Comparison of ENCODE assay signal across 1 cellular context in the genomic region with DNA sequence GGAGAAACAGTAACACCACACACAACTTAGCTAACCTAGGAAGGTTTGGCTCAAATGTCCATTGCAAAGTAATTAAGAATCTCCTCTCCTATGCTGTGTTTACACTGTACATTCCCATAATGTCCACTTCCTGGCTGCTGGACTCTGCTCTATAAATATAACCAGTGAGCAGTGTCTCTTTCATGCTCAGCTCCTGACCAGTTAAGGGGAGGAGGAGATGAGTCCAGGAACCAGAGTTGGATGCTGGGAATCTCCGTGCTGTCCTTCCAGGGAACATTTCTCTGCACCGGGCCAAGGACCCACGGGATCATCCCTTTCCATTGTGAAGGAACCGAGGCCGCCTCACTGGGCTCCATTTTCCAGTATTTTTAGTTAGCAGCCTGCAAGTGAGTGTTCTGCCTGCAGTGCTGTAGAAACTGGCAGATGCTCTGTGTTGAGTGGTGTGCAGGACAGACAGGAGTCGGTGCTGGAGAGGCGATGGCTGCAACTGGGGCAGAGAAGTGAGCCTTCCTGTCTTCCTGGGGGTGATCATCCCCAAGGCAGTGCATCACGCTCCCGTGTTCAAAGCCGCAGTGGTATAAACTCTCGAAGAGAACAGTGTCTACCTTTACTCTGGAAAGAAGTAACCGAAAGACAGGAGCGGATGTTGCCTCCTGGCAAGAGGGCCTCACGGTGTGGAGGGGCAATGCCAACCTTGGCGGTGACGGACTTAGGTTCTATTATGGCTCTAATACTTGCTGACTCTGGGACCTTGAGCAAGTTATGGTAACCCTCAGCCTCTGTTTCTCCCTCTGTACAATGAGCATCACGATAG.
TF ChIP-seq lines count a peak whose summit lies in the region.

No MANE protein-coding gene starts in this region.

TF ChIP-seq in HepG2, 621 proteins besides CTCF, POLR2A, EP300 and RAD21 (continued from another document and continues in another):
- TF ChIP-seq, protein P1, sequence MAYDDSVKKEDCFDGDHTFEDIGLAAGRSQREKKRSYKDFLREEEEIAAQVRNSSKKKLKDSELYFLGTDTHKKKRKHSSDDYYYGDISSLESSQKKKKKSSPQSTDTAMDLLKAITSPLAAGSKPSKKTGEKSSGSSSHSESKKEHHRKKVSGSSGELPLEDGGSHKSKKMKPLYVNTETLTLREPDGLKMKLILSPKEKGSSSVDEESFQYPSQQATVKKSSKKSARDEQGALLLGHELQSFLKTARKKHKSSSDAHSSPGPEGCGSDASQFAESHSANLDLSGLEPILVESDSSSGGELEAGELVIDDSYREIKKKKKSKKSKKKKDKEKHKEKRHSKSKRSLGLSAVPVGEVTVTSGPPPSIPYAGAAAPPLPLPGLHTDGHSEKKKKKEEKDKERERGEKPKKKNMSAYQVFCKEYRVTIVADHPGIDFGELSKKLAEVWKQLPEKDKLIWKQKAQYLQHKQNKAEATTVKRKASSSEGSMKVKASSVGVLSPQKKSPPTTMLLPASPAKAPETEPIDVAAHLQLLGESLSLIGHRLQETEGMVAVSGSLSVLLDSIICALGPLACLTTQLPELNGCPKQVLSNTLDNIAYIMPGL (CRISPR knock-in tag; IDR thresholded peaks at IDR 0.05; ENCODE audit: borderline replicate concordance in 1 of 2, low read depth in 1 of 2) = peak in 1 of 2 experiments; percentile 50; a peak in 2 of 4 replicates
- TF ChIP-seq, protein P2, sequence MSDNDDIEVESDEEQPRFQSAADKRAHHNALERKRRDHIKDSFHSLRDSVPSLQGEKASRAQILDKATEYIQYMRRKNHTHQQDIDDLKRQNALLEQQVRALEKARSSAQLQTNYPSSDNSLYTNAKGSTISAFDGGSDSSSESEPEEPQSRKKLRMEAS (IDR thresholded peaks at IDR 0.05) = peak; percentile 39
- TF ChIP-seq ZC3H13 (CRISPR knock-in tag; IDR thresholded peaks at IDR 0.05) (no peak), TCF7 (IDR thresholded peaks at IDR 0.05; ENCODE audit: low read depth) (peak; percentile 80), RBAK (CRISPR knock-in tag; IDR thresholded peaks at IDR 0.05) (no peak), TAF1 (CRISPR knock-in tag; IDR thresholded peaks at IDR 0.05) (0 out of 2 replicates have a peak, but pooled peaks have one; percentile 18), MBD4 (IDR thresholded peaks at IDR 0.05; ENCODE audit: borderline replicate concordance, low read length) (no peak), ZNF143 (CRISPR knock-in tag; IDR thresholded peaks at IDR 0.05) (peak; percentile 82), THAP11 (CRISPR knock-in tag; IDR thresholded peaks at IDR 0.05) (peak; percentile 72), CEBPG (CRISPR knock-in tag; IDR thresholded peaks at IDR 0.05) (peak; percentile 54), KLF15 (CRISPR knock-in tag; IDR thresholded peaks at IDR 0.05; ENCODE audit: borderline replicate concordance) (no peak), ZNF788 (CRISPR knock-in tag; IDR thresholded peaks at IDR 0.05; ENCODE audit: borderline replicate concordance) (no peak; the same call in 1 of the 2 replicates), KAT2B (IDR thresholded peaks at IDR 0.05; ENCODE audit: borderline replicate concordance, low read depth, low read length) (no peak), MIER3 (CRISPR knock-in tag; IDR thresholded peaks at IDR 0.05; ENCODE audit: borderline replicate concordance) (peak; percentile 77; the same call in 1 of the 2 replicates), GATAD2A (CRISPR knock-in tag; IDR thresholded peaks at IDR 0.05) (peak; percentile 95), ZNF501 (CRISPR knock-in tag; IDR thresholded peaks at IDR 0.05) (peak; percentile 16; the same call in 1 of the 2 replicates), ZNF546 (CRISPR knock-in tag; conservative IDR thresholded peaks at IDR 0.05) (no peak), MEIS2 (CRISPR knock-in tag; IDR thresholded peaks at IDR 0.05) (0 out of 2 replicates have a peak, but pooled peaks have one; percentile 41), BRD4 (CRISPR knock-in tag; IDR thresholded peaks at IDR 0.05) (0 out of 2 replicates have a peak, but pooled peaks have one; percentile 35), REL (CRISPR knock-in tag; conservative IDR thresholded peaks at IDR 0.05) (no peak), SETDB1 (CRISPR knock-in tag; IDR thresholded peaks at IDR 0.05; ENCODE audit: borderline replicate concordance) (no peak), THYN1 (CRISPR knock-in tag; IDR thresholded peaks at IDR 0.05; ENCODE audit: borderline replicate concordance, low read depth) (no peak), CENPX (CRISPR knock-in tag; IDR thresholded peaks at IDR 0.05) (no peak), TEAD2 (CRISPR knock-in tag; IDR thresholded peaks at IDR 0.05) (no peak), ETV5 (CRISPR knock-in tag; IDR thresholded peaks at IDR 0.05; ENCODE audit: borderline replicate concordance) (peak; percentile 97), ZNF7 (CRISPR knock-in tag; IDR thresholded peaks at IDR 0.05) (no peak), HNRNPUL1 (IDR thresholded peaks at IDR 0.05; ENCODE audit: low read depth, low read length) (no peak), DR1 (CRISPR knock-in tag; IDR thresholded peaks at IDR 0.05) (no peak), TSC22D2 (CRISPR knock-in tag; IDR thresholded peaks at IDR 0.05; ENCODE audit: borderline replicate concordance) (no peak), ZBTB8A (CRISPR knock-in tag; IDR thresholded peaks at IDR 0.05; ENCODE audit: borderline replicate concordance, low read depth) (no peak), CHCHD3 (CRISPR knock-in tag; IDR thresholded peaks at IDR 0.05) (no peak), GTF2F1 (IDR thresholded peaks at IDR 0.05; ENCODE audit: low read length) (no peak), SP1 (IDR thresholded peaks at IDR 0.05) (no peak), SP1 (CRISPR knock-in tag; IDR thresholded peaks at IDR 0.05) (0 out of 2 replicates have a peak, but pooled peaks have one; percentile 14), FOXK2 (IDR thresholded peaks at IDR 0.05) (no peak), SMC3 (IDR thresholded peaks at IDR 0.05; ENCODE audit: low read length) (0 out of 2 replicates have a peak, but pooled peaks have one; percentile 7), ZBTB38 (CRISPR knock-in tag; IDR thresholded peaks at IDR 0.05) (peak; percentile 94)
- TF ChIP-seq, protein P3, sequence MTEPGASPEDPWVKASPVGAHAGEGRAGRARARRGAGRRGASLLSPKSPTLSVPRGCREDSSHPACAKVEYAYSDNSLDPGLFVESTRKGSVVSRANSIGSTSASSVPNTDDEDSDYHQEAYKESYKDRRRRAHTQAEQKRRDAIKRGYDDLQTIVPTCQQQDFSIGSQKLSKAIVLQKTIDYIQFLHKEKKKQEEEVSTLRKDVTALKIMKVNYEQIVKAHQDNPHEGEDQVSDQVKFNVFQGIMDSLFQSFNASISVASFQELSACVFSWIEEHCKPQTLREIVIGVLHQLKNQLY (CRISPR knock-in tag; IDR thresholded peaks at IDR 0.05) = peak; percentile 99
- TF ChIP-seq, protein P4, sequence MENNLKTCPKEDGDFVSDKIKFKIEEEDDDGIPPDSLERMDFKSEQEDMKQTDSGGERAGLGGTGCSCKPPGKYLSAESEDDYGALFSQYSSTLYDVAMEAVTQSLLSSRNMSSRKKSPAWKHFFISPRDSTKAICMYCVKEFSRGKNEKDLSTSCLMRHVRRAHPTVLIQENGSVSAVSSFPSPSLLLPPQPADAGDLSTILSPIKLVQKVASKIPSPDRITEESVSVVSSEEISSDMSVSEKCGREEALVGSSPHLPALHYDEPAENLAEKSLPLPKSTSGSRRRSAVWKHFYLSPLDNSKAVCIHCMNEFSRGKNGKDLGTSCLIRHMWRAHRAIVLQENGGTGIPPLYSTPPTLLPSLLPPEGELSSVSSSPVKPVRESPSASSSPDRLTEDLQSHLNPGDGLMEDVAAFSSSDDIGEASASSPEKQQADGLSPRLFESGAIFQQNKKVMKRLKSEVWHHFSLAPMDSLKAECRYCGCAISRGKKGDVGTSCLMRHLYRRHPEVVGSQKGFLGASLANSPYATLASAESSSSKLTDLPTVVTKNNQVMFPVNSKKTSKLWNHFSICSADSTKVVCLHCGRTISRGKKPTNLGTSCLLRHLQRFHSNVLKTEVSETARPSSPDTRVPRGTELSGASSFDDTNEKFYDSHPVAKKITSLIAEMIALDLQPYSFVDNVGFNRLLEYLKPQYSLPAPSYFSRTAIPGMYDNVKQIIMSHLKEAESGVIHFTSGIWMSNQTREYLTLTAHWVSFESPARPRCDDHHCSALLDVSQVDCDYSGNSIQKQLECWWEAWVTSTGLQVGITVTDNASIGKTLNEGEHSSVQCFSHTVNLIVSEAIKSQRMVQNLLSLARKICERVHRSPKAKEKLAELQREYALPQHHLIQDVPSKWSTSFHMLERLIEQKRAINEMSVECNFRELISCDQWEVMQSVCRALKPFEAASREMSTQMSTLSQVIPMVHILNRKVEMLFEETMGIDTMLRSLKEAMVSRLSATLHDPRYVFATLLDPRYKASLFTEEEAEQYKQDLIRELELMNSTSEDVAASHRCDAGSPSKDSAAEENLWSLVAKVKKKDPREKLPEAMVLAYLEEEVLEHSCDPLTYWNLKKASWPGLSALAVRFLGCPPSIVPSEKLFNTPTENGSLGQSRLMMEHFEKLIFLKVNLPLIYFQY (CRISPR knock-in tag; IDR thresholded peaks at IDR 0.05; ENCODE audit: borderline replicate concordance) = peak; percentile 89; the same call in 1 of the 2 replicates
- TF ChIP-seq, protein P5, sequence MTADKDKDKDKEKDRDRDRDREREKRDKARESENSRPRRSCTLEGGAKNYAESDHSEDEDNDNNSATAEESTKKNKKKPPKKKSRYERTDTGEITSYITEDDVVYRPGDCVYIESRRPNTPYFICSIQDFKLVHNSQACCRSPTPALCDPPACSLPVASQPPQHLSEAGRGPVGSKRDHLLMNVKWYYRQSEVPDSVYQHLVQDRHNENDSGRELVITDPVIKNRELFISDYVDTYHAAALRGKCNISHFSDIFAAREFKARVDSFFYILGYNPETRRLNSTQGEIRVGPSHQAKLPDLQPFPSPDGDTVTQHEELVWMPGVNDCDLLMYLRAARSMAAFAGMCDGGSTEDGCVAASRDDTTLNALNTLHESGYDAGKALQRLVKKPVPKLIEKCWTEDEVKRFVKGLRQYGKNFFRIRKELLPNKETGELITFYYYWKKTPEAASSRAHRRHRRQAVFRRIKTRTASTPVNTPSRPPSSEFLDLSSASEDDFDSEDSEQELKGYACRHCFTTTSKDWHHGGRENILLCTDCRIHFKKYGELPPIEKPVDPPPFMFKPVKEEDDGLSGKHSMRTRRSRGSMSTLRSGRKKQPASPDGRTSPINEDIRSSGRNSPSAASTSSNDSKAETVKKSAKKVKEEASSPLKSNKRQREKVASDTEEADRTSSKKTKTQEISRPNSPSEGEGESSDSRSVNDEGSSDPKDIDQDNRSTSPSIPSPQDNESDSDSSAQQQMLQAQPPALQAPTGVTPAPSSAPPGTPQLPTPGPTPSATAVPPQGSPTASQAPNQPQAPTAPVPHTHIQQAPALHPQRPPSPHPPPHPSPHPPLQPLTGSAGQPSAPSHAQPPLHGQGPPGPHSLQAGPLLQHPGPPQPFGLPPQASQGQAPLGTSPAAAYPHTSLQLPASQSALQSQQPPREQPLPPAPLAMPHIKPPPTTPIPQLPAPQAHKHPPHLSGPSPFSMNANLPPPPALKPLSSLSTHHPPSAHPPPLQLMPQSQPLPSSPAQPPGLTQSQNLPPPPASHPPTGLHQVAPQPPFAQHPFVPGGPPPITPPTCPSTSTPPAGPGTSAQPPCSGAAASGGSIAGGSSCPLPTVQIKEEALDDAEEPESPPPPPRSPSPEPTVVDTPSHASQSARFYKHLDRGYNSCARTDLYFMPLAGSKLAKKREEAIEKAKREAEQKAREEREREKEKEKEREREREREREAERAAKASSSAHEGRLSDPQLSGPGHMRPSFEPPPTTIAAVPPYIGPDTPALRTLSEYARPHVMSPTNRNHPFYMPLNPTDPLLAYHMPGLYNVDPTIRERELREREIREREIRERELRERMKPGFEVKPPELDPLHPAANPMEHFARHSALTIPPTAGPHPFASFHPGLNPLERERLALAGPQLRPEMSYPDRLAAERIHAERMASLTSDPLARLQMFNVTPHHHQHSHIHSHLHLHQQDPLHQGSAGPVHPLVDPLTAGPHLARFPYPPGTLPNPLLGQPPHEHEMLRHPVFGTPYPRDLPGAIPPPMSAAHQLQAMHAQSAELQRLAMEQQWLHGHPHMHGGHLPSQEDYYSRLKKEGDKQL (CRISPR knock-in tag; IDR thresholded peaks at IDR 0.05; ENCODE audit: low read depth) = peak; percentile 67; the same call in 1 of the 2 replicates
- TF ChIP-seq, protein P6, sequence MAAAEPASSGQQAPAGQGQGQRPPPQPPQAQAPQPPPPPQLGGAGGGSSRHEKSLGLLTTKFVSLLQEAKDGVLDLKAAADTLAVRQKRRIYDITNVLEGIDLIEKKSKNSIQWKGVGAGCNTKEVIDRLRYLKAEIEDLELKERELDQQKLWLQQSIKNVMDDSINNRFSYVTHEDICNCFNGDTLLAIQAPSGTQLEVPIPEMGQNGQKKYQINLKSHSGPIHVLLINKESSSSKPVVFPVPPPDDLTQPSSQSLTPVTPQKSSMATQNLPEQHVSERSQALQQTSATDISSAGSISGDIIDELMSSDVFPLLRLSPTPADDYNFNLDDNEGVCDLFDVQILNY (CRISPR knock-in tag; conservative IDR thresholded peaks at IDR 0.05) = no peak
- TF ChIP-seq, protein P7, sequence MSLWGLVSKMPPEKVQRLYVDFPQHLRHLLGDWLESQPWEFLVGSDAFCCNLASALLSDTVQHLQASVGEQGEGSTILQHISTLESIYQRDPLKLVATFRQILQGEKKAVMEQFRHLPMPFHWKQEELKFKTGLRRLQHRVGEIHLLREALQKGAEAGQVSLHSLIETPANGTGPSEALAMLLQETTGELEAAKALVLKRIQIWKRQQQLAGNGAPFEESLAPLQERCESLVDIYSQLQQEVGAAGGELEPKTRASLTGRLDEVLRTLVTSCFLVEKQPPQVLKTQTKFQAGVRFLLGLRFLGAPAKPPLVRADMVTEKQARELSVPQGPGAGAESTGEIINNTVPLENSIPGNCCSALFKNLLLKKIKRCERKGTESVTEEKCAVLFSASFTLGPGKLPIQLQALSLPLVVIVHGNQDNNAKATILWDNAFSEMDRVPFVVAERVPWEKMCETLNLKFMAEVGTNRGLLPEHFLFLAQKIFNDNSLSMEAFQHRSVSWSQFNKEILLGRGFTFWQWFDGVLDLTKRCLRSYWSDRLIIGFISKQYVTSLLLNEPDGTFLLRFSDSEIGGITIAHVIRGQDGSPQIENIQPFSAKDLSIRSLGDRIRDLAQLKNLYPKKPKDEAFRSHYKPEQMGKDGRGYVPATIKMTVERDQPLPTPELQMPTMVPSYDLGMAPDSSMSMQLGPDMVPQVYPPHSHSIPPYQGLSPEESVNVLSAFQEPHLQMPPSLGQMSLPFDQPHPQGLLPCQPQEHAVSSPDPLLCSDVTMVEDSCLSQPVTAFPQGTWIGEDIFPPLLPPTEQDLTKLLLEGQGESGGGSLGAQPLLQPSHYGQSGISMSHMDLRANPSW (CRISPR knock-in tag; IDR thresholded peaks at IDR 0.05; ENCODE audit: borderline replicate concordance) = no peak
- TF ChIP-seq, protein P8, sequence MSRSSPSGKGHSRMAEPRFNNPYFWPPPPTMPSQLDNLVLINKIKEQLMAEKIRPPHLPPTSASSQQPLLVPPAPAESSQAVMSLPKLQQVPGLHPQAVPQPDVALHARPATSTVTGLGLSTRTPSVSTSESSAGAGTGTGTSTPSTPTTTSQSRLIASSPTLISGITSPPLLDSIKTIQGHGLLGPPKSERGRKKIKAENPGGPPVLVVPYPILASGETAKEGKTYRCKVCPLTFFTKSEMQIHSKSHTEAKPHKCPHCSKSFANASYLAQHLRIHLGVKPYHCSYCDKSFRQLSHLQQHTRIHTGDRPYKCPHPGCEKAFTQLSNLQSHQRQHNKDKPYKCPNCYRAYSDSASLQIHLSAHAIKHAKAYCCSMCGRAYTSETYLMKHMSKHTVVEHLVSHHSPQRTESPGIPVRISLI (CRISPR knock-in tag; IDR thresholded peaks at IDR 0.05; ENCODE audit: borderline replicate concordance) = no peak
- TF ChIP-seq, protein P9, sequence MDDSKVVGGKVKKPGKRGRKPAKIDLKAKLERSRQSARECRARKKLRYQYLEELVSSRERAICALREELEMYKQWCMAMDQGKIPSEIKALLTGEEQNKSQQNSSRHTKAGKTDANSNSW (CRISPR knock-in tag; IDR thresholded peaks at IDR 0.05; ENCODE audit: borderline replicate concordance) = no peak
